ENCODE assay signal across 8 cellular contexts in the genomic region with DNA sequence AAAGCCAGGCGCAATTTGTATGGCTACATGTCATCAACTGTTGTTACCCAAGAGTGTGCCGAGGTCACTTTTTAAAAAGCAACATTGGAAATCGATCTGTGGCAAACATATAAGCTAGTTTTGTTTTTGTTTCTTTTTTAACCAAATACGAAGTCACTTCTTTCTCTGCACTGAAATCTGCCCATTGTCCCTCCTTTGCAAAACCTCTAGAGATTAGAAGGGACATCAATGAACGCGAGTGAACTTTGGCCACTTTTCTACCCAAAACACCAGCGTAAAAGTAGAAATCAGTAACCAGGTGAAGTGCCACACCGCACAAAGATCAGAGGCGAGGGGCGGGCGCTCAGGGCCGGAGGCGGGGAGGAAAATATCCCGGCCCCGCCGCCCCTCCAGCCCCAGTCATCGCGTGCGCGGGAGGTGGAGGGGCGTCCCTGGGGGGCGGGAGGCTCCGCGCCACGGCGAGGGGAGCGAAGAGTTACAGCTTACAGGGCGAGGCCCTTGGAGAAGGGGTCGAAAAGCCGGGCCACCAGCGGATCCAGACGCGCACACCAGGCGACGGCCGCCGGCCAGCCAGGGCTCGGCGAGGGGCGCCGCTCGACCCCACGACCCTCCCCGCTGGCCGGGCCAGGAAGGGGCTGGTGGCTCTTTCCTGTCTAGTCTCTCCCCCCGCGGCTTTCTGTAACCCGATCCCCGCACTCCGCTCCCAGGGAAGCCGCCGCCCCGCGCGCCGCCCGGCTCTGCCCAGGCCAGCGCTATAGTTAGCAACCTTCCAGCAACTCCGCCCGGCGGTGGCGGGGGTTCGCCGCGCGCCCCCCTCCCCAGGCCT. TPM values are rescaled to one million over a fixed set of nuclear protein-coding genes. Genes with fewer than 3 reads are reported as not detected.
A peak's percentile ranks its signal among the peaks of the same experiment; 100 is the strongest.
DNase-seq lines count a peak whose midpoint lies in the region; ATAC-seq and TF ChIP-seq lines count a peak whose summit lies in the region.

No MANE protein-coding gene starts in this region.

- H3K4me2 ChIP-seq in PC-3 (ENCODE audit: low read length): peak overlapping the region; percentile 88

- peak overlapping the region; percentile 93 for H3K4me3 ChIP-seq in PC-3 (ENCODE audit: low read length)
- peak overlapping the region; percentile 85 for H3K4me3 ChIP-seq in fibroblast of villous mesenchyme (ENCODE audit: low read depth, low read length)
- H3K4me3 ChIP-seq in neuron (ENCODE audit: low read length): peak overlapping the region; percentile 96
- peak overlapping the region; percentile 99 for H3K4me3 ChIP-seq in thoracic aorta

- peaks cover 32% of the 10 kb centered on the region; the same call in 1 of the 2 replicates for H3K4me1 ChIP-seq in PC-3 (ENCODE audit: insufficient read depth, low read length)
- H3K4me1 ChIP-seq in neuron (ENCODE audit: insufficient read depth, low read length): peaks cover 23% of the 10 kb centered on the region
- peaks cover 16 to 41% of the 10 kb centered on the region in 2 donors for H3K4me1 ChIP-seq in thoracic aorta (ENCODE audit: control insufficient read depth in 1 of 2, low read depth in 2 of 2)

- peak overlapping the region; percentile 92 for H3K9ac ChIP-seq in PC-3 (ENCODE audit: low read length)

- peaks cover 3% of the 10 kb centered on the region; the same call in 1 of the 2 replicates for H4K20me1 ChIP-seq in PC-3 (ENCODE audit: low read length)

- no peaks in the 10 kb centered on the region for H3K9me2 ChIP-seq in PC-3 (replicated peaks; ENCODE audit: low read length)

- intact Hi-C loops in PC-3 (cut with micrococcal nuclease): loop anchor here (2.0 to 10.0 kb wide), 10 partner anchors 46 to 480 kb away; no protein-coding TSS in a partner anchor

- no peak for TF ChIP-seq CTCF in PC-3 (conservative IDR thresholded peaks at IDR 0.05; ENCODE audit: low read depth, low read length)
- TF ChIP-seq CTCF in fibroblast of villous mesenchyme (IDR thresholded peaks at IDR 0.05; ENCODE audit: insufficient read depth, low read depth, low read length): no peak
- no peak for TF ChIP-seq CTCF in thoracic aorta (IDR thresholded peaks at IDR 0.05)

- DNase-seq in ACHN (peak; percentile 84), HEK293T (ENCODE audit: extremely low spot score) (peak; percentile 69), PC-3 (peak; percentile 77), fibroblast of villous mesenchyme (ENCODE audit: low read depth) (peak; percentile 83), thoracic aorta (ENCODE audit: low spot score) (peak; percentile 10)
- peak; percentile 49 for DNase-seq in activated effector memory CD4-positive, alpha-beta T cell treated with Interleukin-2 at 50 U/mL for 16 hours

- CTCF ChIA-PET in HEK293T (lab: Yijun Ruan, JAX): no interaction called here
- CTCF ChIA-PET in PC-3 (lab: Charles Lee): interaction anchor here (0.6 kb wide), 1 partner anchor 477 kb away, joined by 11 read pairs; no protein-coding TSS in a partner anchor

- ATAC-seq in PC-3 (peak; percentile 78), thoracic aorta (ENCODE audit: insufficient number of reproducible peaks, low FRiP score, low read depth) (peak; percentile 75), HG03095 (IDR thresholded peaks at IDR 0.05; ENCODE audit: unreplicated experiment) (no peak)

- H3K36me3 ChIP-seq in PC-3 (ENCODE audit: low read depth, low read length) (no peaks in the 10 kb centered on the region), neuron (ENCODE audit: insufficient read depth, low read length) (no peaks in the 10 kb centered on the region), thoracic aorta (no peaks in the 10 kb centered on the region)

- BruUV-seq in PC-3 (replicated peaks; lab: Mats Ljungman, UMichigan): TSS peak; percentile 28

- H3K27ac ChIP-seq in PC-3 (ENCODE audit: low read length) (peak overlapping the region; percentile 84), thoracic aorta (peak overlapping the region; percentile 91 to 97)

- POLR2A ChIA-PET in HEK293T (lab: Yijun Ruan, JAX): interaction anchor here (1.5 to 1.8 kb wide), 2 partner anchors 14 to 64 kb away, joined by 4 read pairs; no protein-coding TSS in a partner anchor
- POLR2A ChIA-PET in PC-3 (lab: Charles Lee; ENCODE audit: unreplicated experiment): interaction anchor here (0.5 kb wide), 1 partner anchor 139 kb away, joined by 4 read pairs; no protein-coding TSS in a partner anchor

- peak overlapping the region; percentile 88 for H2AFZ ChIP-seq in PC-3 (ENCODE audit: low read length)
- H2AFZ ChIP-seq in neuron (ENCODE audit: low read depth, low read length): peak overlapping the region; percentile 91

- in situ Hi-C loops in ACHN (cut with HindIII; ENCODE audit: low pct_ligation_motif_present, low pct_unique_long_range_greater_than_20kb, low sequenced_read_pairs): no loop called here

- peaks cover 57% of the 10 kb centered on the region for H3K79me2 ChIP-seq in PC-3 (ENCODE audit: low read length)

- H3K9me3 ChIP-seq in PC-3 (ENCODE audit: low read length): no peaks in the 10 kb centered on the region
- no peaks in the 10 kb centered on the region for H3K9me3 ChIP-seq in neuron (ENCODE audit: low read length)
- H3K9me3 ChIP-seq in thoracic aorta: no peaks in the 10 kb centered on the region

- H3K27me3 ChIP-seq in PC-3 (ENCODE audit: low read length) (no peaks in the 10 kb centered on the region), neuron (ENCODE audit: insufficient read depth, low read length) (no peaks in the 10 kb centered on the region), thoracic aorta (replicated peaks; ENCODE audit: insufficient read depth) (no peaks in the 10 kb centered on the region)

- no peaks in the 10 kb centered on the region for H3F3A ChIP-seq in PC-3 (ENCODE audit: low read length, unreplicated experiment)

TF ChIP-seq in HEK293T, 16 proteins besides CTCF, POLR2A, EP300 and RAD21:
- TF ChIP-seq ZNF384 (IDR thresholded peaks at IDR 0.05) (no peak), FOXM1 (IDR thresholded peaks at IDR 0.05; ENCODE audit: borderline replicate concordance) (peak; percentile 67; the same call in 1 of the 2 replicates), L3MBTL2 (conservative IDR thresholded peaks at IDR 0.05) (peak; percentile 41; the same call in 1 of the 2 replicates), ARNT (IDR thresholded peaks at IDR 0.05) (0 out of 2 replicates have a peak, but pooled peaks have one; percentile 44), SUZ12 (IDR thresholded peaks at IDR 0.05) (no peak)

RNA-seq across cellular contexts. Expression of a gene that starts 1.0 kb away (rescaled TPM):
- total RNA-seq in PC-3 (2014; rRNA removed): 36.4 and 38.8 TPM in 2 replicates
- 72.8 and 121 TPM in 2 replicates for total RNA-seq in fibroblast of villous mesenchyme
- total RNA-seq in thoracic aorta: 100 to 1,000 TPM in 1 of 2 donors, 10 to 100 TPM in 1; 98.7 to 179 TPM

Comparison
In these comparisons a context has a peak if more than half of its experiments do, and no peak if none do; other contexts are left out.
1. DNase-seq: peak in every context shown above with its lines; median percentile 84 in ACHN; 83 in fibroblast of villous mesenchyme; 77 in PC-3; 69 in HEK293T; 49 in activated effector memory CD4-positive, alpha-beta T cell treated with Interleukin-2 at 50 U/mL for 16 hours; 10 in thoracic aorta.